In the genomic region with DNA sequence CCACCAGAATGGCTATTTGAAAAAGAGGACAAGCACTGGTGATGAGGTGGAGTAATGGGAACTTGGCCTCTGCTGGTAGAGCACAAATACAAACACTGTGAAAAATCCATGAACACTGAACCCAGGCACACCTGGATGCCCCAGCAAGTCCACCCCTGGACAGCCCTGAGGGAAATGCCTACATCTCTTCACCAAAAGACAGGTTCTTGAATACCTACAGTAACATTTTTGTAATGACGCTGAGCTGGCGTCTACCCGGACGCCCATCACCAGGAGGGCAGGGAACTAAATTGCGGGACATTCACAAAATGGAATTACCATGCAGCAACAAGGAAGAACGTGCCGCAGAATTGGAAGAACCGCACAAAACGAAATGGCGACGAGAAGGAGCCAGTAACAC, we compare ENCODE assay signal across 1 cellular context.
TF ChIP-seq lines count a peak whose summit lies in the region.

No MANE protein-coding gene starts in this region.

TF ChIP-seq in GM12878, 131 proteins besides CTCF, POLR2A, EP300 and RAD21 (continued from another document):
- TF ChIP-seq RFX5 (IDR thresholded peaks at IDR 0.05; ENCODE audit: low read depth, low read length) (no peak), MTA2 (IDR thresholded peaks at IDR 0.05; ENCODE audit: low read depth) (no peak), WRNIP1 (IDR thresholded peaks at IDR 0.05; ENCODE audit: borderline replicate concordance, low read depth, low read length) (no peak), CBX5 (IDR thresholded peaks at IDR 0.05; ENCODE audit: low read depth) (no peak), ZNF274 (IDR thresholded peaks at IDR 0.05; ENCODE audit: insufficient read depth, insufficient read length) (no peak), RBBP5 (conservative IDR thresholded peaks at IDR 0.05) (no peak), ZSCAN29 (IDR thresholded peaks at IDR 0.05) (no peak), RCOR1 (conservative IDR thresholded peaks at IDR 0.05; ENCODE audit: low read depth, low read length) (no peak), IKZF2 (IDR thresholded peaks at IDR 0.05) (no peak)
- TF ChIP-seq, protein P1, sequence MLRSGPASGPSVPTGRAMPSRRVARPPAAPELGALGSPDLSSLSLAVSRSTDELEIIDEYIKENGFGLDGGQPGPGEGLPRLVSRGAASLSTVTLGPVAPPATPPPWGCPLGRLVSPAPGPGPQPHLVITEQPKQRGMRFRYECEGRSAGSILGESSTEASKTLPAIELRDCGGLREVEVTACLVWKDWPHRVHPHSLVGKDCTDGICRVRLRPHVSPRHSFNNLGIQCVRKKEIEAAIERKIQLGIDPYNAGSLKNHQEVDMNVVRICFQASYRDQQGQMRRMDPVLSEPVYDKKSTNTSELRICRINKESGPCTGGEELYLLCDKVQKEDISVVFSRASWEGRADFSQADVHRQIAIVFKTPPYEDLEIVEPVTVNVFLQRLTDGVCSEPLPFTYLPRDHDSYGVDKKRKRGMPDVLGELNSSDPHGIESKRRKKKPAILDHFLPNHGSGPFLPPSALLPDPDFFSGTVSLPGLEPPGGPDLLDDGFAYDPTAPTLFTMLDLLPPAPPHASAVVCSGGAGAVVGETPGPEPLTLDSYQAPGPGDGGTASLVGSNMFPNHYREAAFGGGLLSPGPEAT (IDR thresholded peaks at IDR 0.05; ENCODE audit: low read depth) = no peak
- TF ChIP-seq, protein P2, sequence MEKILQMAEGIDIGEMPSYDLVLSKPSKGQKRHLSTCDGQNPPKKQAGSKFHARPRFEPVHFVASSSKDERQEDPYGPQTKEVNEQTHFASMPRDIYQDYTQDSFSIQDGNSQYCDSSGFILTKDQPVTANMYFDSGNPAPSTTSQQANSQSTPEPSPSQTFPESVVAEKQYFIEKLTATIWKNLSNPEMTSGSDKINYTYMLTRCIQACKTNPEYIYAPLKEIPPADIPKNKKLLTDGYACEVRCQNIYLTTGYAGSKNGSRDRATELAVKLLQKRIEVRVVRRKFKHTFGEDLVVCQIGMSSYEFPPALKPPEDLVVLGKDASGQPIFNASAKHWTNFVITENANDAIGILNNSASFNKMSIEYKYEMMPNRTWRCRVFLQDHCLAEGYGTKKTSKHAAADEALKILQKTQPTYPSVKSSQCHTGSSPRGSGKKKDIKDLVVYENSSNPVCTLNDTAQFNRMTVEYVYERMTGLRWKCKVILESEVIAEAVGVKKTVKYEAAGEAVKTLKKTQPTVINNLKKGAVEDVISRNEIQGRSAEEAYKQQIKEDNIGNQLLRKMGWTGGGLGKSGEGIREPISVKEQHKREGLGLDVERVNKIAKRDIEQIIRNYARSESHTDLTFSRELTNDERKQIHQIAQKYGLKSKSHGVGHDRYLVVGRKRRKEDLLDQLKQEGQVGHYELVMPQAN (conservative IDR thresholded peaks at IDR 0.05) = no peak
TF ChIP-seq in GM12878: peak in this region for 0.
